1 cellular context compared by ENCODE assay signal in the genomic region with DNA sequence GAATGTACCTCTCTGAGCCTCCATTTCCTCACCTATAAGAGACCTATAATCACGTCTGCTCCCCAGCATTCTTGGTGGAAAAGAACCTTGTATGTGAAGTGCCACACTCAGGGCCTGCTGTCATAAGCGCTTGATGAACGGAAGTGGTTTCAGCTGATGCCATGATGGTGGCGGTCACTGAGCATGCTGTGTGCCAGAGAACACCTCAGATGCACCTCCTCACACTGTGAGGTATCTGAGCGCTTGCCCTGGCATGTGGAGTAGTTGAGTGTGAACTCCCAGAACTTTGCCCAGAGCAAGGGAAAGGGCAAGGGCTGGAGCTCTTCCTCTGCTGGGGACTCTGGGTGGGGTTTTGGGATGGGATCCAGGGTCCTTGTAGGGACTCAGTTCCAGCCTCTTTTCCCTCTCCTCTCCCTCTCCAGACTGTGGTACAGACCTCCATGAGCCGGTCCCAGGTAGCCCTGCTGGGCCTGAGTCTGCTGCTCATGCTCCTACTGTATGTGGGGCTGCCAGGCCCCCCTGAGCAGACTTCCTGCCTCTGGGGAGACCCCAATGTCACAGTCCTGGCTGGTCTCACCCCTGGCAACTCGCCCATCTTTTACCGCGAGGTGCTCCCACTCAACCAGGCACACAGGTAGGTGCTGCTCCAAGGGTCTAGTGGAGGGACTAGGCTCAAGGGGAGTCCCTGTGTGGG.
TF ChIP-seq lines count a peak whose summit lies in the region.

No MANE protein-coding gene starts in this region.

TF ChIP-seq in K562, 482 proteins besides CTCF, POLR2A, EP300 and RAD21:
- TF ChIP-seq NFIC (IDR thresholded peaks at IDR 0.05) (peak; percentile 41; the same call in 1 of the 2 replicates), CCNT2 (IDR thresholded peaks at IDR 0.05; ENCODE audit: borderline replicate concordance, extremely low read depth, insufficient read length, low read depth, low read length) (no peak), ZNF347 (CRISPR knock-in tag; IDR thresholded peaks at IDR 0.05; ENCODE audit: low read depth) (no peak)
